15 cellular contexts compared by ENCODE assay signal in genomic region chr1:231272173-231272572, GRCh38. TPM values are rescaled to one million over a fixed set of nuclear protein-coding genes. Genes with fewer than 3 reads are reported as not detected.
DNase-seq lines count a peak whose midpoint lies in the region; ATAC-seq and TF ChIP-seq lines count a peak whose summit lies in the region.
"Had no signal": no experiment of that assay in that cellular context is flagged by ENCODE, and none has a peak within 500 bp of the region (broad histone marks: within the 10 kb centered on the region; RNA-seq: fewer than 3 reads in every experiment).

No MANE protein-coding gene starts in this region.

- no peaks in the 10 kb centered on the region for H3K27me3 Mint-ChIP-seq in activated CD8-positive, alpha-beta T cell treated with anti-CD3 and anti-CD28 coated beads, Interleukin-2, amount 10 ng/mL, durations not matched to agents 7 days and 5 days (ENCODE audit: low read depth)
- H3K27me3 Mint-ChIP-seq: brain; dendritic cell treated with granulocyte-macrophage colony-stimulating factor and Interleukin-4, amounts not matched to agents 40 ng/mL and 50 ng/mL, for 4 days had no signal

- peak overlapping the region; percentile 9 for H3K4me3 Mint-ChIP-seq in activated CD8-positive, alpha-beta T cell treated with anti-CD3 and anti-CD28 coated beads, Interleukin-2, amount 10 ng/mL, durations not matched to agents 7 days and 5 days
- H3K4me3 Mint-ChIP-seq: brain; dendritic cell treated with granulocyte-macrophage colony-stimulating factor and Interleukin-4, amounts not matched to agents 40 ng/mL and 50 ng/mL, for 4 days; mesothelial cell of epicardium had no signal

- H3K36me3 Mint-ChIP-seq in activated CD8-positive, alpha-beta T cell treated with anti-CD3 and anti-CD28 coated beads, Interleukin-2, amount 10 ng/mL, durations not matched to agents 7 days and 5 days (ENCODE audit: low read depth) = peaks cover 70% of the 10 kb centered on the region

- peaks cover 0 to 99% (median 61%) of the 10 kb centered on the region in 9 donors for H3K36me3 ChIP-seq in heart right ventricle
- peaks cover 57% of the 10 kb centered on the region for H3K36me3 ChIP-seq in right atrium auricular region

- DNase-seq in heart right ventricle = no peak
- no peak for DNase-seq in right atrium auricular region (ENCODE audit: low spot score)
- peak; percentile 27 for DNase-seq in activated CD8-positive, alpha-beta T cell treated with anti-CD3 and anti-CD28 coated beads, Interleukin-2, amount 10 ng/mL, durations not matched to agents 7 days and 5 days
- peak; percentile 16 for DNase-seq in fibroblast of pulmonary artery (ENCODE audit: low read depth)
- no peak for DNase-seq in NCI-H2171 (lab: John Stamatoyannopoulos, UW)
- DNase-seq in lower leg skin (ENCODE audit: low spot score in 2 of 2) = no peak
- DNase-seq: foreskin melanocyte; NCI-H1417; NCI-H526; stimulated activated CD8-positive, alpha-beta memory T cell treated with anti-CD3 and anti-CD28 coated beads, Interleukin-4, amount 100 ng/mL, for 48 hours; thyroid gland had no signal

- H3K4me1 ChIP-seq in heart right ventricle (peaks cover 0 to 14% (median 0%) of the 10 kb centered on the region in 9 donors), right atrium auricular region (peaks cover 0 to 6% of the 10 kb centered on the region in 2 donors)
- H3K4me1 ChIP-seq: thyroid gland had no signal

- CTCF ChIA-PET in activated CD8-positive, alpha-beta T cell treated with anti-CD3 and anti-CD28 coated beads, Interleukin-2, amount 10 ng/mL, durations not matched to agents 7 days and 5 days (lab: Charles Lee) = interaction anchor here (1.5 kb wide), 1 partner anchor 31 kb away, joined by 6 read pairs; no protein-coding TSS in a partner anchor

- H3K27ac Mint-ChIP-seq in activated CD8-positive, alpha-beta T cell treated with anti-CD3 and anti-CD28 coated beads, Interleukin-2, amount 10 ng/mL, durations not matched to agents 7 days and 5 days = peak overlapping the region; percentile 89
- H3K27ac Mint-ChIP-seq: brain; dendritic cell treated with granulocyte-macrophage colony-stimulating factor and Interleukin-4, amounts not matched to agents 40 ng/mL and 50 ng/mL, for 4 days; mesothelial cell of epicardium had no signal

- H3K4me1 Mint-ChIP-seq in activated CD8-positive, alpha-beta T cell treated with anti-CD3 and anti-CD28 coated beads, Interleukin-2, amount 10 ng/mL, durations not matched to agents 7 days and 5 days (ENCODE audit: low read depth) = peaks cover 36% of the 10 kb centered on the region
- H3K4me1 Mint-ChIP-seq: brain, mesothelial cell of epicardium had no signal

- TF ChIP-seq POLR2A in lower leg skin (IDR thresholded peaks at IDR 0.05) = no peak

- H3K4me3 ChIP-seq in heart right ventricle = no peak overlapping the region
- H3K4me3 ChIP-seq in right atrium auricular region = no peak overlapping the region
- no peak overlapping the region for H3K4me3 ChIP-seq in fibroblast of pulmonary artery (replicated peaks; ENCODE audit: low read depth, low read length)
- H3K4me3 ChIP-seq in lower leg skin (ENCODE audit: low read depth, poor library complexity, severe bottlenecking) = no peak overlapping the region
- H3K4me3 ChIP-seq: thyroid gland had no signal

- intact Hi-C loops in heart right ventricle (cut with DNase I) (no loop called here), lower leg skin (cut with DNase I; ENCODE audit: low total_unique reads) (no loop called here)

- H3K27ac ChIP-seq in heart right ventricle (peak overlapping the region in 6 of 10 donors; percentile 14 to 70 (median 43)), right atrium auricular region (peak overlapping the region in 1 of 2 donors; percentile 53)
- H3K27ac ChIP-seq: thyroid gland had no signal

- 62 to 74% methylated on average over 3 of the region's 3 CpGs for WGBS in heart right ventricle, 2 donors
- 85 to 90% methylated on average over 3 of the region's 3 CpGs for WGBS in lower leg skin, 2 donors

- POLR2A ChIA-PET in activated CD8-positive, alpha-beta T cell treated with anti-CD3 and anti-CD28 coated beads, Interleukin-2, amount 10 ng/mL, durations not matched to agents 7 days and 5 days (lab: Charles Lee) = interaction anchor here (1.1 to 1.2 kb wide), 2 partner anchors 30 to 66 kb away, joined by 4 to 7 read pairs; partner anchors contain the start of genes EXOC8 and SPRTN

- no peaks in the 10 kb centered on the region for H3K9me3 ChIP-seq in heart right ventricle
- H3K9me3 ChIP-seq in right atrium auricular region = no peaks in the 10 kb centered on the region
- H3K9me3 ChIP-seq: thyroid gland had no signal

- H3K27me3 ChIP-seq in heart right ventricle (no peaks in the 10 kb centered on the region), right atrium auricular region (no peaks in the 10 kb centered on the region)
- H3K27me3 ChIP-seq: thyroid gland had no signal

- H3K9me3 Mint-ChIP-seq in activated CD8-positive, alpha-beta T cell treated with anti-CD3 and anti-CD28 coated beads, Interleukin-2, amount 10 ng/mL, durations not matched to agents 7 days and 5 days (ENCODE audit: insufficient read depth) = no peaks in the 10 kb centered on the region
- H3K9me3 Mint-ChIP-seq: brain; dendritic cell treated with granulocyte-macrophage colony-stimulating factor and Interleukin-4, amounts not matched to agents 40 ng/mL and 50 ng/mL, for 4 days; mesothelial cell of epicardium had no signal

- no peak for TF ChIP-seq CTCF in heart right ventricle (IDR thresholded peaks at IDR 0.05)
- TF ChIP-seq CTCF in right atrium auricular region (IDR thresholded peaks at IDR 0.05) = no peak
- no peak for TF ChIP-seq CTCF in fibroblast of pulmonary artery (IDR thresholded peaks at IDR 0.05; ENCODE audit: low read length, missing control alignments)
- no peak for TF ChIP-seq CTCF in lower leg skin (IDR thresholded peaks at IDR 0.05)

- ATAC-seq in heart right ventricle (peak in 5 of 8 donors; percentile 8 to 78 (median 39)), GM21447 (IDR thresholded peaks at IDR 0.05; ENCODE audit: unreplicated experiment) (no peak)
- peak; percentile 61 for ATAC-seq in activated CD8-positive, alpha-beta T cell treated with anti-CD3 and anti-CD28 coated beads, Interleukin-2, amount 10 ng/mL, durations not matched to agents 7 days and 5 days

RNA-seq across cellular contexts. Expression of gene GNPAT, which starts 31.2 kb away (rescaled TPM):
- total RNA-seq in heart right ventricle (10 to 100 TPM; 49.0 to 74.0 (median 51.8) TPM), right atrium auricular region (10 to 100 TPM; 30.8 to 53.2 TPM), lower leg skin (10 to 100 TPM; 24.3 to 45.7 (median 39.9) TPM)
- polyA plus RNA-seq in heart right ventricle = 10 to 100 TPM; 40.3 to 53.9 TPM
- total RNA-seq in activated CD8-positive, alpha-beta T cell treated with anti-CD3 and anti-CD28 coated beads, Interleukin-2, amount 10 ng/mL, durations not matched to agents 7 days and 5 days = 10 to 100 TPM; 35.7 to 37.9 TPM

Comparison
In these comparisons a context has a peak if more than half of its experiments do, and no peak if none do; other contexts are left out.
1. DNase-seq: peak in activated CD8-positive, alpha-beta T cell treated with anti-CD3 and anti-CD28 coated beads, Interleukin-2, amount 10 ng/mL, durations not matched to agents 7 days and 5 days (single experiment) and fibroblast of pulmonary artery (single experiment); none in heart right ventricle (0 of 2), right atrium auricular region (single experiment), NCI-H2171 (single experiment) and lower leg skin (0 of 2).